In genomic region chr6:34392497-34393190, GRCh38 we compare ENCODE assay signal across 8 cellular contexts. TPM values are rescaled to one million over a fixed set of nuclear protein-coding genes. Genes with fewer than 3 reads are reported as not detected.
DNase-seq lines count a peak whose midpoint lies in the region; ATAC-seq and TF ChIP-seq lines count a peak whose summit lies in the region.

Gene NUDT3 (minus strand): TSS chr6:34392669. CDS start chr6:34392362, 307 bp downstream.

- no peaks in the 10 kb centered on the region for H3K27me3 Mint-ChIP-seq in activated naive CD8-positive, alpha-beta T cell treated with anti-CD3 and anti-CD28 coated beads, Interleukin-2, amount 50 U/mL, for 24 hours
- H3K27me3 Mint-ChIP-seq in type B pancreatic cell = no peaks in the 10 kb centered on the region

- intact Hi-C loops in cardiac septum (cut with DNase I) = loop anchor here (5.0 kb wide), 2 partner anchors 55 to 90 kb away; no protein-coding TSS in a partner anchor

- H3K36me3 Mint-ChIP-seq in activated naive CD8-positive, alpha-beta T cell treated with anti-CD3 and anti-CD28 coated beads, Interleukin-2, amount 50 U/mL, for 24 hours (ENCODE audit: low read depth) = peaks cover 3% of the 10 kb centered on the region
- H3K36me3 Mint-ChIP-seq in type B pancreatic cell = no peaks in the 10 kb centered on the region

- ATAC-seq in HG02763 (IDR thresholded peaks at IDR 0.05; ENCODE audit: unreplicated experiment) = peak; percentile 80
- ATAC-seq in activated naive CD8-positive, alpha-beta T cell treated with anti-CD3 and anti-CD28 coated beads, Interleukin-2, amount 50 U/mL, for 24 hours = peak; percentile 90

- H3K4me3 Mint-ChIP-seq in activated naive CD8-positive, alpha-beta T cell treated with anti-CD3 and anti-CD28 coated beads, Interleukin-2, amount 50 U/mL, for 24 hours = no peak within 1 kb of the TSS
- peak within 1 kb of the TSS; percentile 97 for H3K4me3 Mint-ChIP-seq in type B pancreatic cell

- peaks cover 21% of the 10 kb centered on the region for H3K4me1 Mint-ChIP-seq in activated naive CD8-positive, alpha-beta T cell treated with anti-CD3 and anti-CD28 coated beads, Interleukin-2, amount 50 U/mL, for 24 hours
- peaks cover 22% of the 10 kb centered on the region for H3K4me1 Mint-ChIP-seq in type B pancreatic cell (ENCODE audit: unreplicated experiment)

- H3K9me3 Mint-ChIP-seq in activated naive CD8-positive, alpha-beta T cell treated with anti-CD3 and anti-CD28 coated beads, Interleukin-2, amount 50 U/mL, for 24 hours = peaks cover 3% of the 10 kb centered on the region
- no peaks in the 10 kb centered on the region for H3K9me3 Mint-ChIP-seq in type B pancreatic cell

- TF ChIP-seq CTCF in GM12873 (IDR thresholded peaks at IDR 0.05; ENCODE audit: insufficient read depth, low read depth, low read length, missing control alignments) = peak; percentile 88
- peak; percentile 91 for TF ChIP-seq CTCF in type B pancreatic cell (conservative IDR thresholded peaks at IDR 0.05)

- peak within 1 kb of the TSS; percentile 93 for H3K27ac Mint-ChIP-seq in activated naive CD8-positive, alpha-beta T cell treated with anti-CD3 and anti-CD28 coated beads, Interleukin-2, amount 50 U/mL, for 24 hours
- H3K27ac Mint-ChIP-seq in type B pancreatic cell = peak within 1 kb of the TSS; percentile 87

- DNase-seq in NCI-H1417 (lab: John Stamatoyannopoulos, UW) (peak; percentile 92 to 96 (median 95)), SW 1271 (lab: John Stamatoyannopoulos, UW) (peak; percentile 84 to 90), cardiac septum (ENCODE audit: low spot score) (peak; percentile 97), pons (ENCODE audit: low spot score) (peak; percentile 94), type B pancreatic cell (ENCODE audit: extremely low spot score, unreplicated experiment) (peak; percentile 98)
- DNase-seq in activated naive CD8-positive, alpha-beta T cell treated with anti-CD3 and anti-CD28 coated beads, Interleukin-2, amount 50 U/mL, for 24 hours = peak; percentile 94

RNA-seq across cellular contexts. Expression of gene NUDT3, which starts in this region (rescaled TPM):
- 38.2 TPM for total RNA-seq in cardiac septum
- 19.4 and 31.9 TPM in 2 replicates for total RNA-seq in type B pancreatic cell (ENCODE audit: low replicate concordance)

Comparison
In these comparisons a context has a peak if more than half of its experiments do, and no peak if none do; other contexts are left out.
1. Peak in every context shown above with its lines: DNase-seq and ATAC-seq.